ENCODE assay signal across 22 cellular contexts in genomic region chr5:16066810-16067209, GRCh38.
DNase-seq lines count a peak whose midpoint lies in the region; ATAC-seq, FAIRE-seq and TF ChIP-seq lines count a peak whose summit lies in the region.
"Had no signal": no experiment of that assay in that cellular context is flagged by ENCODE, and none has a peak within 500 bp of the region (broad histone marks: within the 10 kb centered on the region; RNA-seq: fewer than 3 reads in every experiment).

No MANE protein-coding gene starts in this region.

- H3K4me3 Mint-ChIP-seq in stimulated activated effector memory CD8-positive, alpha-beta T cell treated with anti-CD3 and anti-CD28 coated beads, Interleukin-12 subunit alpha, Interleukin-12 subunit beta, amount 100 ng/mL, for 72 hours = no peak overlapping the region
- no peak overlapping the region for H3K4me3 Mint-ChIP-seq in osteocyte (ENCODE audit: unreplicated experiment)
- no peak overlapping the region for H3K4me3 Mint-ChIP-seq in activated CD8-positive, alpha-beta T cell treated with anti-CD3 and anti-CD28 coated beads for 36 hours
- H3K4me3 Mint-ChIP-seq: B cell; CD8-positive, alpha-beta T cell; GM23338; H9 had no signal

- H3K79me2 ChIP-seq in MM.1S (ENCODE audit: low read length) = no peaks in the 10 kb centered on the region
- H3K79me2 ChIP-seq in GM12878 (ENCODE audit: control insufficient read depth, insufficient read depth, low read length) = no peaks in the 10 kb centered on the region

- H3K4me1 ChIP-seq in MM.1S (ENCODE audit: low read length) (peaks cover 26% of the 10 kb centered on the region), GM12878 (ENCODE audit: control insufficient read depth, insufficient read depth, low read length) (no peaks in the 10 kb centered on the region)
- H3K4me1 ChIP-seq: BLaER1, Caco-2 had no signal

- no peaks in the 10 kb centered on the region for H3K9me3 ChIP-seq in MM.1S (replicated peaks; ENCODE audit: insufficient read depth, low read length)
- H3K9me3 ChIP-seq in GM12878 (replicated peaks; ENCODE audit: control insufficient read depth, insufficient read depth, low read length) = no peaks in the 10 kb centered on the region; the same call in 2 of the 3 replicates
- H3K9me3 ChIP-seq: BLaER1, Caco-2 had no signal

- no peaks in the 10 kb centered on the region for H3K4me1 Mint-ChIP-seq in stimulated activated effector memory CD8-positive, alpha-beta T cell treated with anti-CD3 and anti-CD28 coated beads, Interleukin-12 subunit alpha, Interleukin-12 subunit beta, amount 100 ng/mL, for 72 hours
- no peaks in the 10 kb centered on the region for H3K4me1 Mint-ChIP-seq in osteocyte (ENCODE audit: unreplicated experiment)
- H3K4me1 Mint-ChIP-seq in activated CD8-positive, alpha-beta T cell treated with anti-CD3 and anti-CD28 coated beads for 36 hours (ENCODE audit: low read depth) = no peaks in the 10 kb centered on the region
- H3K4me1 Mint-ChIP-seq: B cell; CD4-positive, CD25-positive, alpha-beta regulatory T cell; GM23338 had no signal

- FAIRE-seq in GM12878 (lab: Jason Lieb, UNC) = no peak
- FAIRE-seq: A204.1, GM12891, GM18507 had no signal

- no peaks in the 10 kb centered on the region for H3K36me3 ChIP-seq in MM.1S (replicated peaks; ENCODE audit: insufficient read depth, low read length)
- H3K36me3 ChIP-seq in GM12878 (ENCODE audit: control insufficient read depth in 2 of 2, insufficient read depth in 2 of 2, low read length in 1 of 2) = no peaks in the 10 kb centered on the region
- H3K36me3 ChIP-seq: BLaER1 had no signal

- H3K4me3 ChIP-seq in MM.1S (ENCODE audit: low read length) = no peak overlapping the region
- no peak overlapping the region for H3K4me3 ChIP-seq in GM12878
- H3K4me3 ChIP-seq: BLaER1, GM23338 had no signal

- DNase-seq in EH (ENCODE audit: low read depth) (peak; percentile 3), MM.1S (peak; percentile 29), GM12878 (ENCODE audit: low read depth, low spot score) (no peak), osteocyte (ENCODE audit: extremely low spot score, unreplicated experiment) (no peak)
- no peak for DNase-seq in stimulated activated effector memory CD8-positive, alpha-beta T cell treated with anti-CD3 and anti-CD28 coated beads, Interleukin-12 subunit alpha, Interleukin-12 subunit beta, amount 100 ng/mL, for 72 hours (ENCODE audit: low spot score in 2 of 2)
- DNase-seq in activated CD8-positive, alpha-beta T cell treated with anti-CD3 and anti-CD28 coated beads for 36 hours = no peak
- DNase-seq: Caco-2; CD4-positive, CD25-positive, alpha-beta regulatory T cell; CD8-positive, alpha-beta T cell; DMS153; EL; GDM1; H9 had no signal

- H3K36me3 Mint-ChIP-seq in stimulated activated effector memory CD8-positive, alpha-beta T cell treated with anti-CD3 and anti-CD28 coated beads, Interleukin-12 subunit alpha, Interleukin-12 subunit beta, amount 100 ng/mL, for 72 hours = no peaks in the 10 kb centered on the region
- no peaks in the 10 kb centered on the region for H3K36me3 Mint-ChIP-seq in osteocyte (ENCODE audit: unreplicated experiment)
- H3K36me3 Mint-ChIP-seq in activated CD8-positive, alpha-beta T cell treated with anti-CD3 and anti-CD28 coated beads for 36 hours (ENCODE audit: low read depth) = no peaks in the 10 kb centered on the region
- H3K36me3 Mint-ChIP-seq: CD4-positive, CD25-positive, alpha-beta regulatory T cell; CD8-positive, alpha-beta T cell had no signal

- no peak overlapping the region for H3K9ac ChIP-seq in MM.1S (ENCODE audit: low read length)
- no peak overlapping the region for H3K9ac ChIP-seq in GM12878 (ENCODE audit: control insufficient read depth, insufficient read depth, low read length)
- H3K9ac ChIP-seq: BLaER1 had no signal

- TF ChIP-seq CTCF in MM.1S (IDR thresholded peaks at IDR 0.05; ENCODE audit: low read length) (no peak), GM12878 (IDR thresholded peaks at IDR 0.05 in 2 of 3, conservative IDR thresholded peaks at IDR 0.05 in 1 of 3; ENCODE audit: control insufficient read depth in 2 of 3, extremely low read depth in 1 of 3, insufficient read depth in 1 of 3, low read depth in 3 of 3, low read length in 3 of 3) (no peak), osteocyte (IDR thresholded peaks at IDR 0.05) (no peak)
- TF ChIP-seq CTCF in activated CD8-positive, alpha-beta T cell treated with anti-CD3 and anti-CD28 coated beads for 36 hours (IDR thresholded peaks at IDR 0.05) = no peak

- H3K27ac Mint-ChIP-seq in stimulated activated effector memory CD8-positive, alpha-beta T cell treated with anti-CD3 and anti-CD28 coated beads, Interleukin-12 subunit alpha, Interleukin-12 subunit beta, amount 100 ng/mL, for 72 hours = no peak overlapping the region
- no peak overlapping the region for H3K27ac Mint-ChIP-seq in osteocyte (ENCODE audit: unreplicated experiment)
- no peak overlapping the region for H3K27ac Mint-ChIP-seq in activated CD8-positive, alpha-beta T cell treated with anti-CD3 and anti-CD28 coated beads for 36 hours
- H3K27ac Mint-ChIP-seq: B cell; CD4-positive, CD25-positive, alpha-beta regulatory T cell; CD8-positive, alpha-beta T cell; GM23338; H9 had no signal

- no peak for TF ChIP-seq POLR2A in GM12878 (IDR thresholded peaks at IDR 0.05; ENCODE audit: low read depth, low read length)

- H3K27me3 Mint-ChIP-seq in osteocyte (ENCODE audit: unreplicated experiment) = peaks cover 12% of the 10 kb centered on the region
- H3K27me3 Mint-ChIP-seq in activated CD8-positive, alpha-beta T cell treated with anti-CD3 and anti-CD28 coated beads for 36 hours = no peaks in the 10 kb centered on the region
- H3K27me3 Mint-ChIP-seq: B cell; CD4-positive, CD25-positive, alpha-beta regulatory T cell had no signal

- H4K20me1 ChIP-seq in MM.1S (ENCODE audit: insufficient read depth, low read length) (no peaks in the 10 kb centered on the region), GM12878 (ENCODE audit: control insufficient read depth, insufficient read depth) (no peaks in the 10 kb centered on the region)
- H4K20me1 ChIP-seq: BLaER1 had no signal

- no peak for TF ChIP-seq EP300 in GM12878 (IDR thresholded peaks at IDR 0.05; ENCODE audit: borderline replicate concordance in 1 of 2, control insufficient read depth in 1 of 2, low read depth in 2 of 2, low read length in 2 of 2)

- H3K4me2 ChIP-seq in MM.1S (ENCODE audit: low read depth, low read length) (peak overlapping the region; percentile 22; the same call in 1 of the 2 replicates), GM12878 (ENCODE audit: control insufficient read depth, insufficient read depth) (no peak overlapping the region)
- H3K4me2 ChIP-seq: BLaER1, GM23338 had no signal

- SMC1A ChIA-PET in GM12878 (lab: Charles Lee; ENCODE audit: uncharacterized antibody, unreplicated experiment) = interaction anchor here (0.6 to 1.3 kb wide), 2 partner anchors 10 to 94 kb away, joined by 3 to 4 read pairs; no protein-coding TSS in a partner anchor

- POLR2A ChIA-PET in GM12878 (lab: Charles Lee) = no interaction called here
- POLR2A ChIA-PET in activated CD8-positive, alpha-beta T cell treated with anti-CD3 and anti-CD28 coated beads for 36 hours (lab: Charles Lee) = no interaction called here

- H3K27me3 ChIP-seq in MM.1S (replicated peaks; ENCODE audit: insufficient read depth, low read length) (no peaks in the 10 kb centered on the region; the same call in 1 of the 2 replicates), GM12878 (replicated peaks in 1 of 2; ENCODE audit: control insufficient read depth in 2 of 2, insufficient read depth in 2 of 2, low read length in 1 of 2) (no peaks in the 10 kb centered on the region)
- H3K27me3 ChIP-seq: BLaER1 had no signal

- peaks cover 10% of the 10 kb centered on the region for H3K9me3 Mint-ChIP-seq in stimulated activated effector memory CD8-positive, alpha-beta T cell treated with anti-CD3 and anti-CD28 coated beads, Interleukin-12 subunit alpha, Interleukin-12 subunit beta, amount 100 ng/mL, for 72 hours
- H3K9me3 Mint-ChIP-seq in osteocyte (ENCODE audit: unreplicated experiment) = no peaks in the 10 kb centered on the region
- no peaks in the 10 kb centered on the region for H3K9me3 Mint-ChIP-seq in activated CD8-positive, alpha-beta T cell treated with anti-CD3 and anti-CD28 coated beads for 36 hours
- H3K9me3 Mint-ChIP-seq: CD8-positive, alpha-beta T cell; GM23338; H9 had no signal

- 2% methylated on average over 2 of the region's 2 CpGs for WGBS in GM12878 (ENCODE audit: insufficient coverage, insufficient replicate concordance, low lambda C conversion rate, missing lambda C conversion rate)

- in situ Hi-C loops in GM12878 (cut with MboI) = no loop called here

- CTCF ChIA-PET in GM12878 (lab: Yijun Ruan, JAX) = no interaction called here
- CTCF ChIA-PET in activated CD8-positive, alpha-beta T cell treated with anti-CD3 and anti-CD28 coated beads for 36 hours (lab: Charles Lee) = no interaction called here

- no peak for TF ChIP-seq RAD21 in GM12878 (IDR thresholded peaks at IDR 0.05; ENCODE audit: insufficient read depth, low read depth, low read length)

- peak overlapping the region; percentile 28; the same call in 1 of the 2 replicates for H3K27ac ChIP-seq in MM.1S (ENCODE audit: low read length)
- no peak overlapping the region for H3K27ac ChIP-seq in GM12878 (ENCODE audit: control insufficient read depth, insufficient read depth)
- H3K27ac ChIP-seq: 22Rv1, BLaER1, C4-2B had no signal

- no TSS peak for BruUV-seq in GM12878 (replicated peaks; lab: Mats Ljungman, UMichigan)

- RAD21 ChIA-PET in GM12878 (lab: Charles Lee; ENCODE audit: unreplicated experiment) = no interaction called here

- peak; percentile 52 for ATAC-seq in GM12878
- ATAC-seq in stimulated activated effector memory CD8-positive, alpha-beta T cell treated with anti-CD3 and anti-CD28 coated beads, Interleukin-12 subunit alpha, Interleukin-12 subunit beta, amount 100 ng/mL, for 72 hours = no peak
- ATAC-seq in activated CD8-positive, alpha-beta T cell treated with anti-CD3 and anti-CD28 coated beads for 36 hours = no peak
- ATAC-seq: CD8-positive, alpha-beta T cell; GM23338; HCT116 had no signal

- intact Hi-C loops in GM12878 (cut with micrococcal nuclease; ENCODE audit: unreplicated experiment) = loop anchor here (1.0 to 5.0 kb wide), 2 partner anchors 62 to 400 kb away; partner anchors contain the start of gene ZNF622
- intact Hi-C loops in activated CD8-positive, alpha-beta T cell treated with anti-CD3 and anti-CD28 coated beads for 36 hours (cut with micrococcal nuclease) = no loop called here

- H3K9me2 ChIP-seq in MM.1S (replicated peaks; ENCODE audit: insufficient read depth, low read length) = no peaks in the 10 kb centered on the region

- H3F3A ChIP-seq in MM.1S (ENCODE audit: insufficient read depth, low read length) = peaks cover 21% of the 10 kb centered on the region

- H2AFZ ChIP-seq in MM.1S (ENCODE audit: low read length) = no peak overlapping the region
- H2AFZ ChIP-seq in GM12878 (ENCODE audit: control insufficient read depth, low read depth, low read length) = no peak overlapping the region
- H2AFZ ChIP-seq: GM23338 had no signal

Comparison
In these comparisons a context has a peak if more than half of its experiments do, and no peak if none do; other contexts are left out.
1. DNase-seq: peak in EH (single experiment) and MM.1S (single experiment); none in GM12878 (single experiment), stimulated activated effector memory CD8-positive, alpha-beta T cell treated with anti-CD3 and anti-CD28 coated beads, Interleukin-12 subunit alpha, Interleukin-12 subunit beta, amount 100 ng/mL, for 72 hours (0 of 2), osteocyte (single experiment) and activated CD8-positive, alpha-beta T cell treated with anti-CD3 and anti-CD28 coated beads for 36 hours (single experiment).